Comparison of ENCODE assay signal across 20 cellular contexts in genomic region chr3:192237992-192238608, GRCh38.
DNase-seq lines count a peak whose midpoint lies in the region; ATAC-seq and TF ChIP-seq lines count a peak whose summit lies in the region.
"Had no signal": no experiment of that assay in that cellular context is flagged by ENCODE, and none has a peak within 500 bp of the region (broad histone marks: within the 10 kb centered on the region; RNA-seq: fewer than 3 reads in every experiment).

No MANE protein-coding gene starts in this region.

- no peaks in the 10 kb centered on the region for H3K27me3 Mint-ChIP-seq in GM23338 (ENCODE audit: insufficient read depth, low read depth, poor library complexity)
- H3K27me3 Mint-ChIP-seq in glutamatergic neuron (ENCODE audit: unreplicated experiment) = no peaks in the 10 kb centered on the region
- H3K27me3 Mint-ChIP-seq: activated naive CD4-positive, alpha-beta T cell treated with anti-CD3 and anti-CD28 coated beads, Interleukin-2, amount 10 ng/mL, durations not matched to agents 7 days and 5 days had no signal

- H3K4me2 ChIP-seq in GM23338 (no peak overlapping the region), OCI-LY1 (ENCODE audit: low read length) (no peak overlapping the region)

- H3F3A ChIP-seq in GM23338 (replicated peaks; ENCODE audit: low read depth) (no peaks in the 10 kb centered on the region), OCI-LY1 (ENCODE audit: insufficient read depth, low read length) (no peaks in the 10 kb centered on the region)

- H3K9ac ChIP-seq in OCI-LY1 (ENCODE audit: low read length) = no peak overlapping the region

- H3K27me3 ChIP-seq in GM23338 (ENCODE audit: insufficient read depth) (no peaks in the 10 kb centered on the region), OCI-LY1 (ENCODE audit: insufficient read depth, low read length) (no peaks in the 10 kb centered on the region)
- H3K27me3 ChIP-seq: gastroesophageal sphincter, sigmoid colon, uterus had no signal

- no peaks in the 10 kb centered on the region for H3K36me3 ChIP-seq in GM23338 (ENCODE audit: insufficient read depth)
- H3K36me3 ChIP-seq in OCI-LY1 (ENCODE audit: insufficient read depth, low read length) = no peaks in the 10 kb centered on the region
- H3K36me3 ChIP-seq: gastroesophageal sphincter, sigmoid colon, uterus had no signal

- H3K9me3 ChIP-seq in OCI-LY1 (ENCODE audit: low read length) = no peaks in the 10 kb centered on the region
- H3K9me3 ChIP-seq: gastroesophageal sphincter, sigmoid colon, uterus had no signal

- H3K27ac ChIP-seq in GM23338 (ENCODE audit: low read depth) = no peak overlapping the region
- H3K27ac ChIP-seq in OCI-LY1 (ENCODE audit: low read depth, low read length, poor library complexity, severe bottlenecking) = no peak overlapping the region
- H3K27ac ChIP-seq: gastroesophageal sphincter, sigmoid colon, uterus had no signal

- H3K4me1 ChIP-seq in GM23338 (ENCODE audit: insufficient read depth) = peaks cover 11% of the 10 kb centered on the region; the same call in 1 of the 2 replicates
- no peaks in the 10 kb centered on the region for H3K4me1 ChIP-seq in OCI-LY1 (ENCODE audit: insufficient read depth, low read length, severe bottlenecking)
- H3K4me1 ChIP-seq: gastroesophageal sphincter, sigmoid colon, uterus had no signal

- H2AFZ ChIP-seq in GM23338 = no peak overlapping the region
- no peak overlapping the region for H2AFZ ChIP-seq in OCI-LY1 (ENCODE audit: low read length)

- H3K27ac Mint-ChIP-seq in GM23338 (no peak overlapping the region), glutamatergic neuron (ENCODE audit: unreplicated experiment) (no peak overlapping the region)
- H3K27ac Mint-ChIP-seq: activated naive CD4-positive, alpha-beta T cell treated with anti-CD3 and anti-CD28 coated beads, Interleukin-2, amount 10 ng/mL, durations not matched to agents 7 days and 5 days; HFFc6 had no signal

- H3K9me3 Mint-ChIP-seq in GM23338 = no peaks in the 10 kb centered on the region
- peaks cover 2% of the 10 kb centered on the region for H3K9me3 Mint-ChIP-seq in glutamatergic neuron (ENCODE audit: unreplicated experiment)
- H3K9me3 Mint-ChIP-seq: activated naive CD4-positive, alpha-beta T cell treated with anti-CD3 and anti-CD28 coated beads, Interleukin-2, amount 10 ng/mL, durations not matched to agents 7 days and 5 days had no signal

- H3K4me3 Mint-ChIP-seq in GM23338 (no peak overlapping the region), glutamatergic neuron (ENCODE audit: unreplicated experiment) (no peak overlapping the region)
- H3K4me3 Mint-ChIP-seq: activated naive CD4-positive, alpha-beta T cell treated with anti-CD3 and anti-CD28 coated beads, Interleukin-2, amount 10 ng/mL, durations not matched to agents 7 days and 5 days; HFFc6 had no signal

- H3K4me3 ChIP-seq in GM23338 (no peak overlapping the region), OCI-LY1 (ENCODE audit: low read depth, low read length, poor library complexity, severe bottlenecking) (no peak overlapping the region)
- H3K4me3 ChIP-seq: gastroesophageal sphincter, sigmoid colon, uterus had no signal

- DNase-seq in D341Med (ENCODE audit: low spot score) = peak; percentile 53
- peak; percentile 25 for DNase-seq in GM23338 (ENCODE audit: low spot score)
- DNase-seq in glutamatergic neuron = peak; percentile 23
- DNase-seq in NCI-H1048 (lab: John Stamatoyannopoulos, UW) = no peak
- DNase-seq: activated naive CD4-positive, alpha-beta T cell treated with anti-CD3 and anti-CD28 coated beads, Interleukin-2, amount 10 ng/mL, durations not matched to agents 7 days and 5 days; dermis blood vessel endothelial cell; erythroblast; HFFc6; left ventricle myocardium superior; NCI-H2081 treated with DMSO at 0.1 percent for 48 hours; NCI-H524 treated with DMSO at 0.1 percent for 48 hours; nucleus accumbens; sigmoid colon; stimulated activated CD4-positive, alpha-beta T cell treated with anti-CD3 and anti-CD28 coated beads, Interleukin-1b, Interleukin-23, amount 100 ng/mL, for 48 hours; uterus had no signal

- H3K79me2 ChIP-seq in GM23338 (replicated peaks; ENCODE audit: insufficient read depth) (no peaks in the 10 kb centered on the region), OCI-LY1 (ENCODE audit: insufficient read depth, low read length) (no peaks in the 10 kb centered on the region)

- ATAC-seq in GM23338 (no peak), HG02571 (IDR thresholded peaks at IDR 0.05; ENCODE audit: unreplicated experiment) (no peak), GM21723 (IDR thresholded peaks at IDR 0.05; ENCODE audit: unreplicated experiment) (no peak), GM18861 (IDR thresholded peaks at IDR 0.05; ENCODE audit: unreplicated experiment) (no peak)
- ATAC-seq: gastroesophageal sphincter, left ventricle myocardium superior had no signal

- H3K9me2 ChIP-seq in GM23338 (ENCODE audit: insufficient read depth) (peaks cover 4% of the 10 kb centered on the region; the same call in 1 of the 2 replicates), OCI-LY1 (ENCODE audit: low read depth, low read length) (no peaks in the 10 kb centered on the region)

- TF ChIP-seq CTCF in GM23338 (conservative IDR thresholded peaks at IDR 0.05; ENCODE audit: low read depth in 2 of 2) (peak; percentile 43 to 63), OCI-LY1 (IDR thresholded peaks at IDR 0.05; ENCODE audit: low read length) (peak; percentile 55), glutamatergic neuron (IDR thresholded peaks at IDR 0.05; ENCODE audit: partially characterized antibody, unreplicated experiment) (peak; percentile 28)

- H3K4me1 Mint-ChIP-seq in GM23338 = peaks cover 19% of the 10 kb centered on the region; the same call in 2 of the 3 replicates
- peaks cover 8% of the 10 kb centered on the region for H3K4me1 Mint-ChIP-seq in glutamatergic neuron (ENCODE audit: low read depth, unreplicated experiment)
- H3K4me1 Mint-ChIP-seq: activated naive CD4-positive, alpha-beta T cell treated with anti-CD3 and anti-CD28 coated beads, Interleukin-2, amount 10 ng/mL, durations not matched to agents 7 days and 5 days had no signal

- H3K36me3 Mint-ChIP-seq in GM23338 (ENCODE audit: low read depth) = no peaks in the 10 kb centered on the region; the same call in 1 of the 3 replicates
- H3K36me3 Mint-ChIP-seq in glutamatergic neuron (ENCODE audit: unreplicated experiment) = peaks cover 11% of the 10 kb centered on the region
- H3K36me3 Mint-ChIP-seq: activated naive CD4-positive, alpha-beta T cell treated with anti-CD3 and anti-CD28 coated beads, Interleukin-2, amount 10 ng/mL, durations not matched to agents 7 days and 5 days had no signal

- H4K20me1 ChIP-seq in GM23338 (replicated peaks; ENCODE audit: insufficient read depth) (no peaks in the 10 kb centered on the region), OCI-LY1 (ENCODE audit: insufficient read depth, low read length) (no peaks in the 10 kb centered on the region)

TF ChIP-seq in GM23338, 12 proteins besides CTCF, POLR2A, EP300 and RAD21:
- TF ChIP-seq CREB1 (CRISPR knock-in tag; IDR thresholded peaks at IDR 0.05; ENCODE audit: low read depth) = no peak
- no peak for TF ChIP-seq EZH2 (IDR thresholded peaks at IDR 0.05; ENCODE audit: low read depth, unreplicated experiment)
- no peak for TF ChIP-seq POLR2AphosphoS5 (IDR thresholded peaks at IDR 0.05; ENCODE audit: low read depth)
- no peak for TF ChIP-seq EZH2phosphoT487 (IDR thresholded peaks at IDR 0.05; ENCODE audit: unreplicated experiment)
